In the genomic region with DNA sequence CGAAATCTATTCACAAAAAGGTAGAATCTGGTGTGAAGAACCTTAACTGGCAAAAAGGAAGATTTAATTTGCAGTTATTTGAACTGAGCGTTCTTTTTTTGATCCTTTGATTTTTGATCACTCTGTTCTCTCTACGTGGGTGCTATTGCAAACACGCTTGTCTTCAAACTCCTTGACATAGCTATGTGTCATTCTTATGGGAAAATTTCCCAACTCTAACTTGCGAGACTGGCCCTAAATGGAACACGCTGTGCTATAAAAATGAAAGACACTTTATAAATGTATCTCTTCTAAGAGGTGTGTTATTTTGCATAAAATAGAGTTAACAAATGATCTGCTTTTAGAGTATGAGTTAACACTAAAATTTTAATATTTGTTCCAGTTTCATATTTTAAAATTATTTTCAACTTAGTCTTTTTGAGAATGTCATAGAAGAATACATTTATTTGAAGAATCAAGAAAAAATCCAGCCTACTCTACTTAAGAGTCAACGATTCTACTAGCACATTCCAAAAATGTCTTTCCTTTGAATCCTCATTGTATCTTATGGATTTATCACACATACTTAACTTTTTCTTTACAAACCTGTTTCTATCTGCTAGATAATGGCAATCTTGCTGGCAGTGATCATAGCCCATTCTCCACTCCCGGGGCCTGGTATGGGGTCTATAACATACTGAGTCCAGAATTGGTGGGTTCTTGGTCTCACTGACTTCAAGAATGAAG, we compare ENCODE assay signal across 28 cellular contexts.
DNase-seq lines count a peak whose midpoint lies in the region; ATAC-seq and TF ChIP-seq lines count a peak whose summit lies in the region.
"Had no signal": no experiment of that assay in that cellular context is flagged by ENCODE, and none has a peak within 500 bp of the region (broad histone marks: within the 10 kb centered on the region; RNA-seq: fewer than 3 reads in every experiment).

No MANE protein-coding gene starts in this region.

- H2AFZ ChIP-seq in IMR-90 (replicated peaks; ENCODE audit: low read length, poor library complexity): no peak overlapping the region

- CTCF ChIA-PET in IMR-90 (lab: Yijun Ruan, JAX): interaction anchor here (0.5 to 0.7 kb wide), 2 partner anchors 185 to 395 kb away, joined by 4 to 7 read pairs; no protein-coding TSS in a partner anchor

- no peak overlapping the region; the same call in 1 of the 2 replicates for H4K5ac ChIP-seq in IMR-90 (ENCODE audit: low read depth, low read length)

- no peak for TF ChIP-seq CTCF in IMR-90 (conservative IDR thresholded peaks at IDR 0.05; ENCODE audit: low read depth, low read length)
- TF ChIP-seq CTCF in lower lobe of right lung (IDR thresholded peaks at IDR 0.05): no peak
- no peak for TF ChIP-seq CTCF in vagina (IDR thresholded peaks at IDR 0.05)

- no peak overlapping the region for H2BK5ac ChIP-seq in IMR-90 (ENCODE audit: low read depth, low read length, poor library complexity, severe bottlenecking)

- no peak for TF ChIP-seq POLR2A in IMR-90 (IDR thresholded peaks at IDR 0.05; ENCODE audit: low read depth, low read length)
- no peak for TF ChIP-seq POLR2A in vagina (IDR thresholded peaks at IDR 0.05)

- H3K56ac ChIP-seq in IMR-90 (ENCODE audit: extremely low read depth, insufficient read depth, low read length): no peak overlapping the region

- no peak overlapping the region for H3K14ac ChIP-seq in IMR-90 (replicated peaks; ENCODE audit: low read depth, low read length)

- peak overlapping the region; percentile 63; the same call in 1 of the 2 replicates for H3K18ac ChIP-seq in IMR-90 (ENCODE audit: low read depth, low read length)

- dilution Hi-C loops in IMR-90 (cut with HindIII; ENCODE audit: low sequenced_read_pairs, unreplicated experiment): no loop called here

- peak overlapping the region; percentile 25; the same call in 1 of the 2 replicates for H3K4ac ChIP-seq in IMR-90 (ENCODE audit: low read depth, low read length)

- H2AK9ac ChIP-seq in IMR-90 (replicated peaks; ENCODE audit: low read depth, low read length, poor library complexity): no peak overlapping the region

- H3K23ac ChIP-seq in IMR-90 (ENCODE audit: low read depth, low read length): no peak overlapping the region

- no peak overlapping the region for H3K27ac ChIP-seq in IMR-90 (ENCODE audit: insufficient read depth, low read length)
- H3K27ac ChIP-seq in caudate nucleus (ENCODE audit: low read depth, low read length): peak overlapping the region; percentile 65
- H3K27ac ChIP-seq in lower lobe of right lung: peak overlapping the region; percentile 8
- H3K27ac ChIP-seq in vagina: peak overlapping the region; percentile 5
- H3K27ac ChIP-seq: body of pancreas, foreskin keratinocyte, heart right ventricle, skin epidermis, tibial nerve, VCaP had no signal

- H4K8ac ChIP-seq in IMR-90 (ENCODE audit: low read depth in 2 of 2, low read length in 2 of 2): no peak overlapping the region; a peak in 1 of 4 replicates

- no peak for TF ChIP-seq RAD21 in IMR-90 (IDR thresholded peaks at IDR 0.05; ENCODE audit: low read length)

- no peak overlapping the region for H3K4me2 ChIP-seq in IMR-90 (ENCODE audit: low read depth, low read length)

- no peaks in the 10 kb centered on the region for H3K27me3 ChIP-seq in IMR-90 (ENCODE audit: control insufficient read depth, insufficient read depth, low read length)
- H3K27me3 ChIP-seq in lower lobe of right lung (ENCODE audit: low read depth): no peaks in the 10 kb centered on the region
- no peaks in the 10 kb centered on the region for H3K27me3 ChIP-seq in vagina
- H3K27me3 ChIP-seq: body of pancreas, foreskin keratinocyte, heart right ventricle, tibial nerve had no signal

- H3K4me3 ChIP-seq in IMR-90 (ENCODE audit: insufficient read depth, low read depth, low read length): no peak overlapping the region
- H3K4me3 ChIP-seq in lower lobe of right lung: no peak overlapping the region
- no peak overlapping the region for H3K4me3 ChIP-seq in vagina
- H3K4me3 ChIP-seq: body of pancreas, heart right ventricle, skin epidermis, tibial nerve had no signal

- H3K36me3 ChIP-seq in IMR-90 (ENCODE audit: control insufficient read depth, insufficient read depth, low read length): no peaks in the 10 kb centered on the region
- H3K36me3 ChIP-seq in lower lobe of right lung: no peaks in the 10 kb centered on the region
- H3K36me3 ChIP-seq in vagina: no peaks in the 10 kb centered on the region
- H3K36me3 ChIP-seq: heart right ventricle, tibial nerve had no signal

- no peaks in the 10 kb centered on the region for H4K20me1 ChIP-seq in IMR-90 (ENCODE audit: insufficient read depth, low read length)

- no CpG with 5 or more reads among the region's 8 CpGs for WGBS in IMR-90 (ENCODE audit: extremely low coverage in 2 of 2, insufficient read length in 1 of 2), 2 experiments

- H4K91ac ChIP-seq in IMR-90 (ENCODE audit: insufficient read depth, low read depth, low read length): no peak overlapping the region; the same call in 1 of the 2 replicates

- H3K4me1 ChIP-seq in IMR-90 (ENCODE audit: control insufficient read depth, insufficient read depth, low read length) (peaks cover 7% of the 10 kb centered on the region), lower lobe of right lung (peaks cover 20% of the 10 kb centered on the region), vagina (peaks cover 22% of the 10 kb centered on the region)
- H3K4me1 ChIP-seq: body of pancreas had no signal

- H3K9me3 ChIP-seq in IMR-90 (ENCODE audit: control insufficient read depth, insufficient read depth, low read length) (no peaks in the 10 kb centered on the region), lower lobe of right lung (no peaks in the 10 kb centered on the region), vagina (no peaks in the 10 kb centered on the region)
- H3K9me3 ChIP-seq: body of pancreas, tibial nerve had no signal

- no peaks in the 10 kb centered on the region for H3K79me1 ChIP-seq in IMR-90 (ENCODE audit: low read depth in 1 of 2, low read length in 2 of 2)

- H2BK20ac ChIP-seq in IMR-90 (ENCODE audit: low read depth, low read length): peak overlapping the region; percentile 65; the same call in 1 of the 2 replicates

- POLR2A ChIA-PET in IMR-90 (lab: Charles Lee; ENCODE audit: unreplicated experiment): no interaction called here

- peak overlapping the region; percentile 41; the same call in 1 of the 2 replicates for H2BK120ac ChIP-seq in IMR-90 (ENCODE audit: low read depth, low read length)

- H3K9me1 ChIP-seq in IMR-90 (ENCODE audit: insufficient read depth, low read length): peaks cover 4% of the 10 kb centered on the region; the same call in 1 of the 2 replicates

- in situ Hi-C loops in IMR-90 (cut with MboI; ENCODE audit: low sequenced_read_pairs): no loop called here

- H2AK5ac ChIP-seq in IMR-90 (ENCODE audit: low read depth, low read length): peak overlapping the region; percentile 50; the same call in 1 of the 2 replicates

- DNase-seq in IMR-90: no peak
- DNase-seq in caudate nucleus (lab: John Stamatoyannopoulos, UW): peak in 4 of 61 donors; percentile 12 to 78 (median 44)
- no peak for DNase-seq in lower lobe of right lung
- DNase-seq in vagina (ENCODE audit: extremely low spot score in 2 of 2): no peak
- DNase-seq in HuH-7 (ENCODE audit: low spot score): no peak
- no peak for DNase-seq in left cardiac atrium
- no peak for DNase-seq in mesenteric fat pad (ENCODE audit: low spot score)
- DNase-seq: activated CD4-positive, alpha-beta T cell treated with anti-CD3 and anti-CD28 coated beads, Interleukin-2, amount 10 ng/mL, durations not matched to agents 24 days and 14 days; activated T-cell treated with anti-CD3 and anti-CD28 coated beads, Interleukin-2, amount 50 U/mL, for 24 hours; body of pancreas; CD4-positive, alpha-beta memory T cell; effector memory CD4-positive, alpha-beta T cell; foreskin keratinocyte; GOT3; heart right ventricle; left colon; natural killer cell; NCI-H1092 treated with DMSO at 0.1 percent for 48 hours; NCI-H187; NCI-H2171 treated with DMSO at 0.1 percent for 48 hours; NCI-H524; occipital lobe; SHP77; stimulated activated CD8-positive, alpha-beta memory T cell treated with anti-CD3 and anti-CD28 coated beads, Interleukin-4, amount 100 ng/mL, for 48 hours; stimulated activated naive CD8-positive, alpha-beta T cell treated with anti-CD3 and anti-CD28 coated beads, Interleukin-15, amount 100 ng/mL, for 72 hours had no signal

- BruUV-seq in IMR-90 (replicated peaks; lab: Mats Ljungman, UMichigan): no TSS peak

- no peak overlapping the region for H3K9ac ChIP-seq in IMR-90 (ENCODE audit: low read depth, low read length)

- ATAC-seq in IMR-90 (ENCODE audit: low read depth): no peak
- ATAC-seq in lower lobe of right lung: peak; percentile 70 to 81
- no peak for ATAC-seq in left cardiac atrium
- ATAC-seq: body of pancreas; foreskin keratinocyte; heart right ventricle; left colon; natural killer cell; stimulated activated naive CD8-positive, alpha-beta T cell treated with anti-CD3 and anti-CD28 coated beads, Interleukin-15, amount 100 ng/mL, for 72 hours had no signal

- H2BK15ac ChIP-seq in IMR-90 (ENCODE audit: low read depth, low read length): 0 out of 3 replicates have a peak overlapping the region, but pooled peaks have one; percentile 53

- intact Hi-C loops in IMR-90 (cut with micrococcal nuclease): loop anchor here (10.0 kb wide), 1 partner anchor 443 kb away; no protein-coding TSS in a partner anchor
- intact Hi-C loops in lower lobe of right lung (cut with DNase I): no loop called here
- intact Hi-C loops in vagina (cut with DNase I): no loop called here
- intact Hi-C loops in left cardiac atrium (cut with DNase I): no loop called here

TF ChIP-seq in IMR-90, 13 proteins besides CTCF, POLR2A, EP300 and RAD21 (continues in another document):
- no peak for TF ChIP-seq CEBPB (IDR thresholded peaks at IDR 0.05; ENCODE audit: low read depth, low read length)
- TF ChIP-seq RFX5 (IDR thresholded peaks at IDR 0.05; ENCODE audit: low read depth, low read length): no peak
- TF ChIP-seq FOS (IDR thresholded peaks at IDR 0.05; ENCODE audit: low read depth, low read length): no peak
- no peak for TF ChIP-seq CHD1 (IDR thresholded peaks at IDR 0.05; ENCODE audit: low read depth, low read length)
- TF ChIP-seq BHLHE40 (IDR thresholded peaks at IDR 0.05; ENCODE audit: low read depth, low read length): no peak
- no peak for TF ChIP-seq SMC3 (IDR thresholded peaks at IDR 0.05; ENCODE audit: low read depth, low read length)
- TF ChIP-seq, protein P1, sequence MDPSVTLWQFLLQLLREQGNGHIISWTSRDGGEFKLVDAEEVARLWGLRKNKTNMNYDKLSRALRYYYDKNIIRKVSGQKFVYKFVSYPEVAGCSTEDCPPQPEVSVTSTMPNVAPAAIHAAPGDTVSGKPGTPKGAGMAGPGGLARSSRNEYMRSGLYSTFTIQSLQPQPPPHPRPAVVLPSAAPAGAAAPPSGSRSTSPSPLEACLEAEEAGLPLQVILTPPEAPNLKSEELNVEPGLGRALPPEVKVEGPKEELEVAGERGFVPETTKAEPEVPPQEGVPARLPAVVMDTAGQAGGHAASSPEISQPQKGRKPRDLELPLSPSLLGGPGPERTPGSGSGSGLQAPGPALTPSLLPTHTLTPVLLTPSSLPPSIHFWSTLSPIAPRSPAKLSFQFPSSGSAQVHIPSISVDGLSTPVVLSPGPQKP (IDR thresholded peaks at IDR 0.05; ENCODE audit: borderline replicate concordance, low read depth, low read length): no peak
- no peak for TF ChIP-seq NFE2L2 (IDR thresholded peaks at IDR 0.05; ENCODE audit: low read depth, low read length)
- TF ChIP-seq MAFK (IDR thresholded peaks at IDR 0.05; ENCODE audit: low read depth, low read length): no peak

Comparison
In these comparisons a context has a peak if more than half of its experiments do, and no peak if none do; other contexts are left out.
1. ATAC-seq: peak in lower lobe of right lung (2 of 2); none in IMR-90 (single experiment) and left cardiac atrium (0 of 2).